In genomic region chr7:139673230-139673629, GRCh38 we compare ENCODE assay signal across 8 cellular contexts.
DNase-seq lines count a peak whose midpoint lies in the region; ATAC-seq and TF ChIP-seq lines count a peak whose summit lies in the region.

No MANE protein-coding gene starts in this region.

- H3K36me3 Mint-ChIP-seq in activated naive CD4-positive, alpha-beta T cell treated with anti-CD3 and anti-CD28 coated beads, Interleukin-2, amount 10 ng/mL, durations not matched to agents 7 days and 5 days, result peaks cover 3% of the 10 kb centered on the region
- H3K36me3 Mint-ChIP-seq in activated CD8-positive, alpha-beta T cell treated with anti-CD3 and anti-CD28 coated beads, Interleukin-2, amount 10 ng/mL, durations not matched to agents 7 days and 5 days (ENCODE audit: low read depth), result no peaks in the 10 kb centered on the region
- H3K36me3 Mint-ChIP-seq in nephron (ENCODE audit: low read depth), result peaks cover 47% of the 10 kb centered on the region

- peak; percentile 49 for DNase-seq in activated naive CD4-positive, alpha-beta T cell treated with Interleukin-2 at 50 U/mL for 16 hours
- DNase-seq in activated naive CD4-positive, alpha-beta T cell treated with anti-CD3 and anti-CD28 coated beads, Interleukin-2, amount 10 ng/mL, durations not matched to agents 7 days and 5 days, result no peak
- no peak for DNase-seq in activated CD8-positive, alpha-beta T cell treated with anti-CD3 and anti-CD28 coated beads, Interleukin-2, amount 10 ng/mL, durations not matched to agents 7 days and 5 days
- DNase-seq in HuH-7 (ENCODE audit: low spot score) (no peak), NCI-H128 (lab: John Stamatoyannopoulos, UW; ENCODE audit: unreplicated experiment) (no peak), SKM-1 (lab: John Stamatoyannopoulos, UW; ENCODE audit: unreplicated experiment) (no peak)

- H3K4me3 Mint-ChIP-seq in activated naive CD4-positive, alpha-beta T cell treated with anti-CD3 and anti-CD28 coated beads, Interleukin-2, amount 10 ng/mL, durations not matched to agents 7 days and 5 days, result no peak overlapping the region
- no peak overlapping the region for H3K4me3 Mint-ChIP-seq in activated CD8-positive, alpha-beta T cell treated with anti-CD3 and anti-CD28 coated beads, Interleukin-2, amount 10 ng/mL, durations not matched to agents 7 days and 5 days
- no peak overlapping the region for H3K4me3 Mint-ChIP-seq in nephron

- CTCF ChIA-PET in activated naive CD4-positive, alpha-beta T cell treated with anti-CD3 and anti-CD28 coated beads, Interleukin-2, amount 10 ng/mL, durations not matched to agents 7 days and 5 days (lab: Charles Lee), result interaction anchor here (0.6 kb wide), 1 partner anchor 939 kb away, joined by 3 read pairs; no protein-coding TSS in a partner anchor
- CTCF ChIA-PET in activated CD8-positive, alpha-beta T cell treated with anti-CD3 and anti-CD28 coated beads, Interleukin-2, amount 10 ng/mL, durations not matched to agents 7 days and 5 days (lab: Charles Lee), result interaction anchor here (0.6 kb wide), 1 partner anchor 11 kb away, joined by 3 read pairs; no protein-coding TSS in a partner anchor

- peaks cover 18% of the 10 kb centered on the region for H3K4me1 Mint-ChIP-seq in activated naive CD4-positive, alpha-beta T cell treated with anti-CD3 and anti-CD28 coated beads, Interleukin-2, amount 10 ng/mL, durations not matched to agents 7 days and 5 days
- H3K4me1 Mint-ChIP-seq in activated CD8-positive, alpha-beta T cell treated with anti-CD3 and anti-CD28 coated beads, Interleukin-2, amount 10 ng/mL, durations not matched to agents 7 days and 5 days (ENCODE audit: low read depth), result peaks cover 39% of the 10 kb centered on the region
- peaks cover 9% of the 10 kb centered on the region for H3K4me1 Mint-ChIP-seq in nephron

- ATAC-seq in HG02943 (IDR thresholded peaks at IDR 0.05; ENCODE audit: low read depth, unreplicated experiment), result peak; percentile 68
- peak; percentile 51 for ATAC-seq in activated CD8-positive, alpha-beta T cell treated with anti-CD3 and anti-CD28 coated beads, Interleukin-2, amount 10 ng/mL, durations not matched to agents 7 days and 5 days

- no peak overlapping the region for H3K27ac Mint-ChIP-seq in activated naive CD4-positive, alpha-beta T cell treated with anti-CD3 and anti-CD28 coated beads, Interleukin-2, amount 10 ng/mL, durations not matched to agents 7 days and 5 days
- no peak overlapping the region for H3K27ac Mint-ChIP-seq in activated CD8-positive, alpha-beta T cell treated with anti-CD3 and anti-CD28 coated beads, Interleukin-2, amount 10 ng/mL, durations not matched to agents 7 days and 5 days
- H3K27ac Mint-ChIP-seq in nephron, result peak overlapping the region in 2 of 3 experiments; percentile 34 to 82

- POLR2A ChIA-PET in activated CD8-positive, alpha-beta T cell treated with anti-CD3 and anti-CD28 coated beads, Interleukin-2, amount 10 ng/mL, durations not matched to agents 7 days and 5 days (lab: Charles Lee), result interaction anchor here (1.2 kb wide), 1 partner anchor 9 kb away, joined by 4 read pairs; no protein-coding TSS in a partner anchor

- H3K27me3 Mint-ChIP-seq in activated naive CD4-positive, alpha-beta T cell treated with anti-CD3 and anti-CD28 coated beads, Interleukin-2, amount 10 ng/mL, durations not matched to agents 7 days and 5 days, result no peaks in the 10 kb centered on the region
- H3K27me3 Mint-ChIP-seq in activated CD8-positive, alpha-beta T cell treated with anti-CD3 and anti-CD28 coated beads, Interleukin-2, amount 10 ng/mL, durations not matched to agents 7 days and 5 days (ENCODE audit: low read depth), result no peaks in the 10 kb centered on the region
- H3K27me3 Mint-ChIP-seq in nephron (ENCODE audit: low read depth), result no peaks in the 10 kb centered on the region

- H3K9me3 Mint-ChIP-seq in activated naive CD4-positive, alpha-beta T cell treated with anti-CD3 and anti-CD28 coated beads, Interleukin-2, amount 10 ng/mL, durations not matched to agents 7 days and 5 days, result no peaks in the 10 kb centered on the region
- H3K9me3 Mint-ChIP-seq in activated CD8-positive, alpha-beta T cell treated with anti-CD3 and anti-CD28 coated beads, Interleukin-2, amount 10 ng/mL, durations not matched to agents 7 days and 5 days (ENCODE audit: insufficient read depth), result no peaks in the 10 kb centered on the region
- no peaks in the 10 kb centered on the region for H3K9me3 Mint-ChIP-seq in nephron

- no peak for TF ChIP-seq CTCF in nephron (IDR thresholded peaks at IDR 0.05; ENCODE audit: unreplicated experiment in 3 of 3)

Comparison
In these comparisons a context has a peak if more than half of its experiments do, and no peak if none do; other contexts are left out.
1. H3K27ac Mint-ChIP-seq: peak in nephron (2 of 3); none in activated naive CD4-positive, alpha-beta T cell treated with anti-CD3 and anti-CD28 coated beads, Interleukin-2, amount 10 ng/mL, durations not matched to agents 7 days and 5 days (single experiment) and activated CD8-positive, alpha-beta T cell treated with anti-CD3 and anti-CD28 coated beads, Interleukin-2, amount 10 ng/mL, durations not matched to agents 7 days and 5 days (single experiment).